Comparison of ENCODE assay signal across 13 cellular contexts in the genomic region with DNA sequence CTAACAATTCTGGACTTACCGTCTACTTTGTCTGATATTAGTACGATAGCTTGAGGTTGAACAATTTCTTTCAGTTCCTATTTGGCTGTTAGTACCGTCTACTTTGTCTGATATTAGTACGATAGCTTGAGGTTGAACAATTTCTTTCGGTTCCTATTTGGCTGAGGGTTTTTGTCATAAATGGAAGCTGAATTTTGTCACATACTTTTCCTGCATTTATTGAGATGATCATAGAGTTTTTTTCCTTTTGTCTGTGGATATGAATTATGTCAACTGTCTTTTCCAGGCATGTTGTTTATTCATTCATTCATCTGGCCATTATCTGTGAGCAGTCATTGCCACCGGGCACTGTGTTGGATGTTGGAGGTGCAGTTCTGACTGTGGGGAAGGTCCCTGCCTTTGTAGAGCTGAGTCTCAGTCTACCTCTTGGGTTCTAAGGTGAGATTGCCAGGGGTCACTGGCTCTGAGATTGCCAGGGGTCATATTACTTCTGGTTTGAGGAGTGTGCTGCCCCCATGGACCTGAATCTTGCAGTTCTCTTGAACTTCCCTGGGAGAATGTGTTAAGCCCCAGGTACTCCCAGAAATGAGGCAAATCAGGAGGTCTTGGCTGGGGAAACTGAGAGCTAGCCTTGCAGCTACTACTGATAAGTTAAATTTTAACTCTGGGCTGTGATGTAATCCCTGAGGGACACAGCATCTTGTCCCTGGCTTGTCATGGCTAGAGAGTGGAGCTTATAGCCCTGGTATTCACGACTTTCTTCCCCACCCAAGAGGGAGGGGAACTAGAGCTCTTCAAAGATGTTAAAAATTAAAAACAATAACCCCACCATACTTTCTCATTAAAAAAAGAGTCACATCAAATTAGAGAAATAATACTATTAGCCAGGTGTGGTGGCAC.
A peak's percentile ranks its signal among the peaks of the same experiment; 100 is the strongest.
DNase-seq lines count a peak whose midpoint lies in the region; ATAC-seq lines count a peak whose summit lies in the region.
"Had no signal": no experiment of that assay in that cellular context is flagged by ENCODE, and none has a peak within 500 bp of the region (broad histone marks: within the 10 kb centered on the region; RNA-seq: fewer than 3 reads in every experiment).

No MANE protein-coding gene starts in this region.

- WGBS in GM23248 (ENCODE audit: low coverage in 1 of 2, low lambda C conversion rate in 2 of 2, missing lambda C conversion rate in 2 of 2), 2 experiments = 97 to 98% methylated on average over 7 of the region's 7 CpGs

- H3K27me3 ChIP-seq in GM23248 (replicated peaks; ENCODE audit: insufficient read depth) = no peaks in the 10 kb centered on the region
- H3K27me3 ChIP-seq: tibial artery had no signal

- in situ Hi-C loops in GM23248 (cut with MboI) = no loop called here

- H3K4me3 ChIP-seq in GM23248 = no peak overlapping the region
- H3K4me3 ChIP-seq: tibial artery had no signal

- H3K4me1 Mint-ChIP-seq in stimulated activated effector memory CD8-positive, alpha-beta T cell treated with anti-CD3 and anti-CD28 coated beads, Interleukin-12 subunit alpha, Interleukin-12 subunit beta, amount 100 ng/mL, for 72 hours = no peaks in the 10 kb centered on the region

- peak; percentile 83 for ATAC-seq in GM21737 (IDR thresholded peaks at IDR 0.05; ENCODE audit: unreplicated experiment)
- ATAC-seq in HG03342 (IDR thresholded peaks at IDR 0.05; ENCODE audit: unreplicated experiment) = peak; percentile 88
- ATAC-seq in stimulated activated effector memory CD8-positive, alpha-beta T cell treated with anti-CD3 and anti-CD28 coated beads, Interleukin-12 subunit alpha, Interleukin-12 subunit beta, amount 100 ng/mL, for 72 hours = peak; percentile 60

- H3K9ac ChIP-seq in GM23248 = no peak overlapping the region

- H2AFZ ChIP-seq in GM23248 = no peak overlapping the region

- H3K36me3 ChIP-seq in GM23248 (ENCODE audit: low read depth) = no peaks in the 10 kb centered on the region
- H3K36me3 ChIP-seq: tibial artery had no signal

- H4K20me1 ChIP-seq in GM23248 (ENCODE audit: insufficient read depth) = no peaks in the 10 kb centered on the region

- peaks cover 23% of the 10 kb centered on the region for H3K4me1 ChIP-seq in GM23248 (ENCODE audit: insufficient read depth)

- H3K79me2 ChIP-seq in GM23248 (ENCODE audit: insufficient read depth) = no peaks in the 10 kb centered on the region

- peak overlapping the region; percentile 6 for H3K27ac Mint-ChIP-seq in stimulated activated effector memory CD8-positive, alpha-beta T cell treated with anti-CD3 and anti-CD28 coated beads, Interleukin-12 subunit alpha, Interleukin-12 subunit beta, amount 100 ng/mL, for 72 hours

- no peaks in the 10 kb centered on the region for H3K36me3 Mint-ChIP-seq in stimulated activated effector memory CD8-positive, alpha-beta T cell treated with anti-CD3 and anti-CD28 coated beads, Interleukin-12 subunit alpha, Interleukin-12 subunit beta, amount 100 ng/mL, for 72 hours

- H3K4me2 ChIP-seq in GM23248 (ENCODE audit: unreplicated experiment) = no peak overlapping the region

- peaks cover 12% of the 10 kb centered on the region for H3F3A ChIP-seq in GM23248 (ENCODE audit: insufficient read depth)

- H3K27ac ChIP-seq in GM23248 = no peak overlapping the region
- H3K27ac ChIP-seq: tibial artery had no signal

- peak; percentile 15 for DNase-seq in SIG-M5 treated with dmso at 0.1 percent for 504 hours (lab: John Stamatoyannopoulos, UW; ENCODE audit: unreplicated experiment)
- DNase-seq in SIG-M5 (lab: John Stamatoyannopoulos, UW) = no peak
- DNase-seq in stimulated activated effector memory CD8-positive, alpha-beta T cell treated with anti-CD3 and anti-CD28 coated beads, Interleukin-12 subunit alpha, Interleukin-12 subunit beta, amount 100 ng/mL, for 72 hours (ENCODE audit: low spot score in 2 of 2) = no peak
- DNase-seq in activated CD8-positive, alpha-beta memory T cell treated with anti-CD3 and anti-CD28 coated beads, Interleukin-2, amount 50 U/mL, for 4 hours = no peak
- no peak for DNase-seq in GM23248
- no peak for DNase-seq in stimulated activated CD4-positive, alpha-beta T cell treated with anti-CD3 and anti-CD28 coated beads, Interleukin-2, amount 100 ng/mL, for 48 hours
- DNase-seq: GF-D8; NCI-H510A treated with DMSO at 0.1 percent for 48 hours; stimulated activated CD4-positive, alpha-beta T cell treated with anti-CD3 and anti-CD28 coated beads, Interleukin-1b, Interleukin-23, amount 100 ng/mL, for 48 hours; T1000; tibial artery had no signal

- H3K9me2 ChIP-seq in GM23248 (ENCODE audit: insufficient read depth) = no peaks in the 10 kb centered on the region

- no peaks in the 10 kb centered on the region for H3K9me3 ChIP-seq in GM23248 (ENCODE audit: low read depth)
- H3K9me3 ChIP-seq: tibial artery had no signal

- H3K9me3 Mint-ChIP-seq in stimulated activated effector memory CD8-positive, alpha-beta T cell treated with anti-CD3 and anti-CD28 coated beads, Interleukin-12 subunit alpha, Interleukin-12 subunit beta, amount 100 ng/mL, for 72 hours = no peaks in the 10 kb centered on the region

- H3K4me3 Mint-ChIP-seq in stimulated activated effector memory CD8-positive, alpha-beta T cell treated with anti-CD3 and anti-CD28 coated beads, Interleukin-12 subunit alpha, Interleukin-12 subunit beta, amount 100 ng/mL, for 72 hours = no peak overlapping the region
